Comparison of ENCODE assay signal across 10 cellular contexts in the genomic region with DNA sequence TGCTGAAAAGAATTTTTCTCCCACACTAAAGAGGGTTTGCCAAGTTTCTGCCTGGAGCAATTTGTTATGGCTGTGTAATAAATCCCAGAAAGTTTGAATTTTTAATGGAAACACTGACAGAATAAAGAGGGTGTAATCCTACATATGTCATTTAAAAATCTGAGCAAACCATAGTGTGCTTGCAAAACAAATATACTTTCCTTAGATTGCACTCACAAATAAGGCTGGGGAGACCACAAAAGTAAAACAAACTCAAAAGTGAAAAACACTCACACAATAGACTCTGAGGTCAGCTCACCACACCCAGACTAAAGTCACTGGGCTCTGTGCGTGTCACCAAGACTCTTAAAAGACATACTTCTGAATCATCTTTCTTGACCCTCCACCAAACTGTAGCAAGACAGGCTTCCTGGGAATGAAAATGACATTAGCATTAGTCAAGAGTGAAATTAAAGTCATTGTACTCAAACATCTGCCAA. TPM values are rescaled to one million over a fixed set of nuclear protein-coding genes. Genes with fewer than 3 reads are reported as not detected.
DNase-seq lines count a peak whose midpoint lies in the region; ATAC-seq and TF ChIP-seq lines count a peak whose summit lies in the region.
"Had no signal": no experiment of that assay in that cellular context is flagged by ENCODE, and none has a peak within 500 bp of the region (broad histone marks: within the 10 kb centered on the region; RNA-seq: fewer than 3 reads in every experiment).

No MANE protein-coding gene starts in this region.

- H3K4me2 ChIP-seq in PC-3 (ENCODE audit: low read length) = peak overlapping the region; percentile 93
- H3K4me2 ChIP-seq in skeletal muscle satellite cell (ENCODE audit: low read length) = peak overlapping the region; percentile 39

- H3K27me3 ChIP-seq in PC-3 (ENCODE audit: low read length) = no peaks in the 10 kb centered on the region
- no peaks in the 10 kb centered on the region for H3K27me3 ChIP-seq in skeletal muscle satellite cell (ENCODE audit: control insufficient read depth, insufficient read depth, low read length)
- H3K27me3 ChIP-seq in effector memory CD4-positive, alpha-beta T cell (replicated peaks; ENCODE audit: control insufficient read depth, insufficient read depth, low read length, poor library complexity, severe bottlenecking) = no peaks in the 10 kb centered on the region

- no peaks in the 10 kb centered on the region for H3K36me3 ChIP-seq in PC-3 (ENCODE audit: low read depth, low read length)
- no peaks in the 10 kb centered on the region for H3K36me3 ChIP-seq in skeletal muscle satellite cell (ENCODE audit: insufficient read depth, low read length)
- no peaks in the 10 kb centered on the region for H3K36me3 ChIP-seq in effector memory CD4-positive, alpha-beta T cell (ENCODE audit: control insufficient read depth, insufficient read depth, low read length)

- TF ChIP-seq CTCF in PC-3 (conservative IDR thresholded peaks at IDR 0.05; ENCODE audit: low read depth, low read length) (no peak), cardiac fibroblast (IDR thresholded peaks at IDR 0.05; ENCODE audit: low read depth, low read length) (no peak)

- no peaks in the 10 kb centered on the region for H3K9me2 ChIP-seq in PC-3 (replicated peaks; ENCODE audit: low read length)

- CTCF ChIA-PET in PC-3 (lab: Charles Lee) = interaction anchor here (0.6 to 0.7 kb wide), 2 partner anchors 53 to 325 kb away, joined by 3 read pairs; no protein-coding TSS in a partner anchor

- H3K27ac ChIP-seq in PC-3 (ENCODE audit: low read length) = peak overlapping the region; percentile 97
- H3K27ac ChIP-seq in effector memory CD4-positive, alpha-beta T cell (ENCODE audit: insufficient read depth, low read length, poor library complexity, severe bottlenecking) = no peak overlapping the region

- BruUV-seq in PC-3 (replicated peaks; lab: Mats Ljungman, UMichigan) = no TSS peak

- no peaks in the 10 kb centered on the region for H3K9me3 ChIP-seq in PC-3 (ENCODE audit: low read length)
- no peaks in the 10 kb centered on the region for H3K9me3 ChIP-seq in skeletal muscle satellite cell (replicated peaks; ENCODE audit: low read length)
- H3K9me3 ChIP-seq in effector memory CD4-positive, alpha-beta T cell (ENCODE audit: control insufficient read depth, low read length) = no peaks in the 10 kb centered on the region
- H3K9me3 ChIP-seq: mucosa of descending colon had no signal

- ATAC-seq in PC-3 = peak; percentile 34
- ATAC-seq in GM21390 (IDR thresholded peaks at IDR 0.05; ENCODE audit: unreplicated experiment) = no peak
- ATAC-seq: mucosa of descending colon had no signal

- H3K4me3 ChIP-seq in PC-3 (ENCODE audit: low read length) (peak overlapping the region; percentile 34; the same call in 1 of the 2 replicates), cardiac fibroblast (replicated peaks in 1 of 2; ENCODE audit: low read depth in 2 of 2, low read length in 2 of 2) (no peak overlapping the region), skeletal muscle satellite cell (ENCODE audit: low read length) (no peak overlapping the region)
- no peak overlapping the region for H3K4me3 ChIP-seq in effector memory CD4-positive, alpha-beta T cell (ENCODE audit: insufficient read depth, low read depth, low read length, poor library complexity, severe bottlenecking)
- H3K4me3 ChIP-seq: mucosa of descending colon had no signal

- peaks cover 5% of the 10 kb centered on the region for H3F3A ChIP-seq in PC-3 (ENCODE audit: low read length, unreplicated experiment)

- H3K9ac ChIP-seq in PC-3 (ENCODE audit: low read length) = peak overlapping the region; percentile 92
- peak overlapping the region; percentile 3 for H3K9ac ChIP-seq in skeletal muscle satellite cell (ENCODE audit: low read depth, low read length)

- peaks cover 36% of the 10 kb centered on the region for H3K79me2 ChIP-seq in PC-3 (ENCODE audit: low read length)

- no peaks in the 10 kb centered on the region for H4K20me1 ChIP-seq in PC-3 (ENCODE audit: low read length)

- intact Hi-C loops in PC-3 (cut with micrococcal nuclease) = loop anchor here (1.0 to 2.0 kb wide), 2 partner anchors 35 to 83 kb away; no protein-coding TSS in a partner anchor

- no peak overlapping the region for H2AFZ ChIP-seq in PC-3 (ENCODE audit: low read length)

- DNase-seq in SIG-M5 treated with dmso at 0.1 percent for 504 hours (lab: John Stamatoyannopoulos, UW; ENCODE audit: unreplicated experiment) = peak; percentile 28
- DNase-seq in SIG-M5 (lab: John Stamatoyannopoulos, UW) = no peak
- DNase-seq in PC-3 = peak; percentile 98
- DNase-seq in cardiac fibroblast (ENCODE audit: low read depth in 2 of 2) = peak; percentile 55 to 96
- DNase-seq in effector memory CD4-positive, alpha-beta T cell = no peak
- DNase-seq in NCI-H1417 (lab: John Stamatoyannopoulos, UW) = no peak
- DNase-seq: central memory CD4-positive, alpha-beta T cell; mucosa of descending colon had no signal

- H3K4me1 ChIP-seq in PC-3 (ENCODE audit: insufficient read depth, low read length) (peaks cover 70% of the 10 kb centered on the region), skeletal muscle satellite cell (ENCODE audit: control insufficient read depth, insufficient read depth, low read length) (peaks cover 82% of the 10 kb centered on the region)
- peaks cover 28% of the 10 kb centered on the region for H3K4me1 ChIP-seq in effector memory CD4-positive, alpha-beta T cell (ENCODE audit: control insufficient read depth, insufficient read depth, low read length, poor library complexity, severe bottlenecking)

- POLR2A ChIA-PET in PC-3 (lab: Charles Lee; ENCODE audit: unreplicated experiment) = interaction anchor here (0.6 kb wide), 1 partner anchor 252 kb away, joined by 3 read pairs; no protein-coding TSS in a partner anchor

RNA-seq across cellular contexts. Expression of a gene that starts 4.8 kb away (rescaled TPM):
- 19.1 and 27.0 TPM in 2 replicates for total RNA-seq in PC-3 (2014; rRNA removed)
- total RNA-seq in skeletal muscle satellite cell (2012; rRNA removed) = 8.1 and 10.9 TPM in 2 replicates

Comparison
In these comparisons a context has a peak if more than half of its experiments do, and no peak if none do; other contexts are left out.
1. DNase-seq: peak in SIG-M5 treated with dmso at 0.1 percent for 504 hours (single experiment), PC-3 (single experiment) and cardiac fibroblast (2 of 2); none in SIG-M5 (single experiment), effector memory CD4-positive, alpha-beta T cell (0 of 3) and NCI-H1417 (0 of 3).